17 cellular contexts compared by ENCODE assay signal in genomic region chr11:12542186-12542935, GRCh38.
"Had no signal": no experiment of that assay in that cellular context is flagged by ENCODE, and none has a peak within 500 bp of the region (broad histone marks: within the 10 kb centered on the region; RNA-seq: fewer than 3 reads in every experiment).

No MANE protein-coding gene starts in this region.

- H3K27me3 Mint-ChIP-seq: activated CD4-positive, alpha-beta memory T cell treated with anti-CD3 and anti-CD28 coated beads for 36 hours had no signal

- H3K4me3 Mint-ChIP-seq: activated CD4-positive, alpha-beta memory T cell treated with anti-CD3 and anti-CD28 coated beads for 36 hours; activated CD8-positive, alpha-beta memory T cell treated with anti-CD3 and anti-CD28 coated beads, Interleukin-2, amount 10 ng/mL, durations not matched to agents 7 days and 5 days; activated naive CD4-positive, alpha-beta T cell treated with anti-CD3 and anti-CD28 coated beads, Interleukin-2, amount 10 ng/mL, durations not matched to agents 7 days and 5 days; naive thymus-derived CD8-positive, alpha-beta T cell; stimulated activated naive B cell treated with anti-CD40 and anti-IgM and Interleukin-4, amounts not matched to agents 10 μg/mL and 1 μg/mL and 100 μg/mL, for 72 hours had no signal

- H3K4me3 ChIP-seq: gastrocnemius medialis, heart left ventricle, mucosa of descending colon, skin epidermis, tibial nerve had no signal

- H3K4me1 Mint-ChIP-seq: activated CD8-positive, alpha-beta memory T cell treated with anti-CD3 and anti-CD28 coated beads, Interleukin-2, amount 10 ng/mL, durations not matched to agents 7 days and 5 days; activated naive CD4-positive, alpha-beta T cell treated with anti-CD3 and anti-CD28 coated beads, Interleukin-2, amount 10 ng/mL, durations not matched to agents 7 days and 5 days; naive thymus-derived CD8-positive, alpha-beta T cell; stimulated activated naive B cell treated with anti-CD40 and anti-IgM and Interleukin-4, amounts not matched to agents 10 μg/mL and 1 μg/mL and 100 μg/mL, for 72 hours had no signal

- H3K27me3 ChIP-seq: gastrocnemius medialis, heart left ventricle, tibial nerve had no signal

- DNase-seq: activated CD4-positive, alpha-beta memory T cell treated with anti-CD3 and anti-CD28 coated beads for 36 hours; activated CD8-positive, alpha-beta memory T cell treated with anti-CD3 and anti-CD28 coated beads, Interleukin-2, amount 10 ng/mL, durations not matched to agents 7 days and 5 days; activated naive CD4-positive, alpha-beta T cell treated with anti-CD3 and anti-CD28 coated beads, Interleukin-2, amount 10 ng/mL, durations not matched to agents 7 days and 5 days; activated T-cell treated with anti-CD3 and anti-CD28 coated beads, Interleukin-2, amount 50 U/mL, for 1 hour; gastrocnemius medialis; heart left ventricle; left cardiac atrium; mucosa of descending colon; naive thymus-derived CD8-positive, alpha-beta T cell; occipital lobe; stimulated activated CD4-positive, alpha-beta T cell treated with anti-CD3 and anti-CD28 coated beads, Interleukin-15, amount 100 ng/mL, for 24 hours; stimulated activated CD4-positive, alpha-beta T cell treated with anti-CD3 and anti-CD28 coated beads, Interleukin-4, amount 100 ng/mL, for 1 hour; stimulated activated naive B cell treated with anti-CD40 and anti-IgM and Interleukin-4, amounts not matched to agents 10 μg/mL and 1 μg/mL and 100 μg/mL, for 72 hours; substantia nigra had no signal

- H3K36me3 ChIP-seq: gastrocnemius medialis, heart left ventricle, tibial nerve had no signal

- H3K9me3 Mint-ChIP-seq: activated CD4-positive, alpha-beta memory T cell treated with anti-CD3 and anti-CD28 coated beads for 36 hours; activated naive CD4-positive, alpha-beta T cell treated with anti-CD3 and anti-CD28 coated beads, Interleukin-2, amount 10 ng/mL, durations not matched to agents 7 days and 5 days; naive thymus-derived CD8-positive, alpha-beta T cell; stimulated activated naive B cell treated with anti-CD40 and anti-IgM and Interleukin-4, amounts not matched to agents 10 μg/mL and 1 μg/mL and 100 μg/mL, for 72 hours had no signal

- H3K27ac ChIP-seq: gastrocnemius medialis, heart left ventricle had no signal

- H3K9me3 ChIP-seq: gastrocnemius medialis, heart left ventricle, mucosa of descending colon, tibial nerve had no signal

- H3K27ac Mint-ChIP-seq: activated CD4-positive, alpha-beta memory T cell treated with anti-CD3 and anti-CD28 coated beads for 36 hours; activated CD8-positive, alpha-beta memory T cell treated with anti-CD3 and anti-CD28 coated beads, Interleukin-2, amount 10 ng/mL, durations not matched to agents 7 days and 5 days; activated naive CD4-positive, alpha-beta T cell treated with anti-CD3 and anti-CD28 coated beads, Interleukin-2, amount 10 ng/mL, durations not matched to agents 7 days and 5 days; progenitor cell of endocrine pancreas; stimulated activated naive B cell treated with anti-CD40 and anti-IgM and Interleukin-4, amounts not matched to agents 10 μg/mL and 1 μg/mL and 100 μg/mL, for 72 hours had no signal

- H3K36me3 Mint-ChIP-seq: activated CD4-positive, alpha-beta memory T cell treated with anti-CD3 and anti-CD28 coated beads for 36 hours; activated CD8-positive, alpha-beta memory T cell treated with anti-CD3 and anti-CD28 coated beads, Interleukin-2, amount 10 ng/mL, durations not matched to agents 7 days and 5 days; activated naive CD4-positive, alpha-beta T cell treated with anti-CD3 and anti-CD28 coated beads, Interleukin-2, amount 10 ng/mL, durations not matched to agents 7 days and 5 days; naive thymus-derived CD8-positive, alpha-beta T cell; stimulated activated naive B cell treated with anti-CD40 and anti-IgM and Interleukin-4, amounts not matched to agents 10 μg/mL and 1 μg/mL and 100 μg/mL, for 72 hours had no signal
